In the genomic region with DNA sequence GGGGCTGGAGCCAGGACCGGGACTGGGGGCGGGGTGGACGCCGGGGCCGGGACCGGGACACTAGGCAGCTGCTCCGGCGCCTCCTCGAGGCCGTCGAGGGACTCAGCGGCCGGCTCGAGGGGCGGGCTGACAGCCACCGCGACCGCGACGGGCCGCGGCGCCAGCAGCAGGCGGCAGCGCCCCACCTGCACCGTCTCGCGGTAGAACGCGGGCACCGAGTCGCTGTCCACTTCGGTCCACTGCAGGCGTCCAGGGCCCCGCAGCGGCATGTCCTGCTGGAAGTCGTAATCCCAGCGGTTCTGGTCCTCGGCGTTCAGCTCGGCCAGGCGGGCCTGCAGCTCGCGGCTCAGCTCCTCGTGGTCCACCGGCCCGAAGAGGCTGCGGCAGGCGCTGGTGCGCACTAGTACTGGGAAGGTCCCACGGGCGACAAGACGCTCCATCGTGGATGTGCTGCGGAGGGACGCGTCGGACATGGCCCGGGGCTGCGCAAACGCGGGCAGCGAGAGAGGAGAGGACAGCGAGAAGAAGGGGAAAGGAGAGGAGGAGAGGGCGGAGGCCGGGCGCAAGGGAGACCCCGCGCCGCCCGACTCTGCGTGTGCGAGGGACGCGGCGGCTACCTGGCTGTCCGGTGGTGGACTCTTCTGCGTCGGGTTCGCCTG, we compare ENCODE assay signal across 8 cellular contexts. TPM values are rescaled to one million over a fixed set of nuclear protein-coding genes. Genes with fewer than 3 reads are reported as not detected.
DNase-seq lines count a peak whose midpoint lies in the region; ATAC-seq and TF ChIP-seq lines count a peak whose summit lies in the region.

No MANE protein-coding gene starts in this region.

- no peak overlapping the region; the same call in 1 of the 2 replicates for H4K91ac ChIP-seq in IMR-90 (ENCODE audit: insufficient read depth, low read depth, low read length)

- no peak overlapping the region; a peak in 1 of 4 replicates for H4K8ac ChIP-seq in IMR-90 (ENCODE audit: low read depth in 2 of 2, low read length in 2 of 2)

- dilution Hi-C loops in IMR-90 (cut with HindIII; ENCODE audit: low sequenced_read_pairs, unreplicated experiment): no loop called here

- H3K4me3 Mint-ChIP-seq in activated CD8-positive, alpha-beta T cell treated with anti-CD3 and anti-CD28 coated beads, Interleukin-2, amount 10 ng/mL, durations not matched to agents 7 days and 5 days: peak overlapping the region; percentile 74
- peak overlapping the region; percentile 85 to 93 (median 93) for H3K4me3 Mint-ChIP-seq in nephron

- H3K18ac ChIP-seq in IMR-90 (ENCODE audit: low read depth, low read length): no peak overlapping the region

- H3K4me2 ChIP-seq in IMR-90 (ENCODE audit: low read depth, low read length): peak overlapping the region; percentile 84

- no peak overlapping the region for H3K56ac ChIP-seq in IMR-90 (ENCODE audit: extremely low read depth, insufficient read depth, low read length)

- H3K27me3 Mint-ChIP-seq in activated CD8-positive, alpha-beta T cell treated with anti-CD3 and anti-CD28 coated beads, Interleukin-2, amount 10 ng/mL, durations not matched to agents 7 days and 5 days (ENCODE audit: low read depth): peaks cover 24% of the 10 kb centered on the region
- H3K27me3 Mint-ChIP-seq in nephron (ENCODE audit: low read depth): peaks cover 10% of the 10 kb centered on the region

- H4K5ac ChIP-seq in IMR-90 (ENCODE audit: low read depth, low read length): no peak overlapping the region

- 1% methylated on average over 49 of the region's 80 CpGs; no CpG with 5 or more reads in 1 of the 2 experiments for WGBS in IMR-90 (ENCODE audit: extremely low coverage in 2 of 2, insufficient read length in 1 of 2), 2 experiments

- BruUV-seq in IMR-90 (replicated peaks; lab: Mats Ljungman, UMichigan): no TSS peak

- peak overlapping the region; percentile 64; the same call in 1 of the 2 replicates for H3K4ac ChIP-seq in IMR-90 (ENCODE audit: low read depth, low read length)

- peak; percentile 50 for TF ChIP-seq CTCF in IMR-90 (conservative IDR thresholded peaks at IDR 0.05; ENCODE audit: low read depth, low read length)
- peak in 2 of 3 experiments; percentile 18 to 26 for TF ChIP-seq CTCF in nephron (IDR thresholded peaks at IDR 0.05; ENCODE audit: unreplicated experiment in 3 of 3)

- DNase-seq in NCI-H1417 (lab: John Stamatoyannopoulos, UW) (peak in 2 of 3 experiments; percentile 64 to 71), NCI-H1417 treated with DMSO at 0.1 percent for 48 hours (lab: John Stamatoyannopoulos, UW) (no peak), IMR-90 (peak; percentile 36), fibroblast of the conjunctiva (ENCODE audit: low read depth) (peak; percentile 30)
- DNase-seq in activated CD8-positive, alpha-beta T cell treated with anti-CD3 and anti-CD28 coated beads, Interleukin-2, amount 10 ng/mL, durations not matched to agents 7 days and 5 days: peak; percentile 40

- intact Hi-C loops in IMR-90 (cut with micrococcal nuclease): loop anchor here (2.0 to 5.0 kb wide), 3 partner anchors 58 to 238 kb away; no protein-coding TSS in a partner anchor

- CTCF ChIA-PET in IMR-90 (lab: Yijun Ruan, JAX): interaction anchor here (11.0 kb wide), 1 partner anchor 352 kb away, joined by 116 read pairs; no protein-coding TSS in a partner anchor
- CTCF ChIA-PET in activated CD8-positive, alpha-beta T cell treated with anti-CD3 and anti-CD28 coated beads, Interleukin-2, amount 10 ng/mL, durations not matched to agents 7 days and 5 days (lab: Charles Lee): interaction anchor here (0.9 to 13.7 kb wide), 2 partner anchors 45 to 352 kb away, joined by 3 to 485 read pairs; no protein-coding TSS in a partner anchor

- peak overlapping the region; percentile 56 for H3K14ac ChIP-seq in IMR-90 (replicated peaks; ENCODE audit: low read depth, low read length)

- H3K9me3 ChIP-seq in IMR-90 (ENCODE audit: control insufficient read depth, insufficient read depth, low read length): no peaks in the 10 kb centered on the region

- no peaks in the 10 kb centered on the region; the same call in 1 of the 2 replicates for H3K9me1 ChIP-seq in IMR-90 (ENCODE audit: insufficient read depth, low read length)

- no peak overlapping the region for H2BK120ac ChIP-seq in IMR-90 (ENCODE audit: low read depth, low read length)

- peak overlapping the region; percentile 44 for H3K27ac ChIP-seq in IMR-90 (ENCODE audit: insufficient read depth, low read length)

- H3K27me3 ChIP-seq in IMR-90 (ENCODE audit: control insufficient read depth, insufficient read depth, low read length): no peaks in the 10 kb centered on the region; the same call in 1 of the 2 replicates

- peaks cover 0 to 3% of the 10 kb centered on the region in 2 experiments; a peak in 1 of 4 replicates for H3K79me1 ChIP-seq in IMR-90 (ENCODE audit: low read depth in 1 of 2, low read length in 2 of 2)

- H3K9ac ChIP-seq in IMR-90 (ENCODE audit: low read depth, low read length): peak overlapping the region; percentile 66

- in situ Hi-C loops in IMR-90 (cut with MboI; ENCODE audit: low sequenced_read_pairs): loop anchor here (5.0 to 25.0 kb wide), 2 partner anchors 353 to 698 kb away; no protein-coding TSS in a partner anchor

- no peak overlapping the region for H2BK20ac ChIP-seq in IMR-90 (ENCODE audit: low read depth, low read length)

- H3K4me1 Mint-ChIP-seq in activated CD8-positive, alpha-beta T cell treated with anti-CD3 and anti-CD28 coated beads, Interleukin-2, amount 10 ng/mL, durations not matched to agents 7 days and 5 days (ENCODE audit: low read depth): peaks cover 19% of the 10 kb centered on the region
- peaks cover 47% of the 10 kb centered on the region for H3K4me1 Mint-ChIP-seq in nephron

- peak overlapping the region; percentile 95 for H2AFZ ChIP-seq in IMR-90 (replicated peaks; ENCODE audit: low read length, poor library complexity)

- 0 out of 2 replicates have a peak overlapping the region, but pooled peaks have one; percentile 56 for H2AK5ac ChIP-seq in IMR-90 (ENCODE audit: low read depth, low read length)

- TF ChIP-seq POLR2A in IMR-90 (IDR thresholded peaks at IDR 0.05; ENCODE audit: low read depth, low read length): no peak

- H3K9me3 Mint-ChIP-seq in activated CD8-positive, alpha-beta T cell treated with anti-CD3 and anti-CD28 coated beads, Interleukin-2, amount 10 ng/mL, durations not matched to agents 7 days and 5 days (ENCODE audit: insufficient read depth): no peaks in the 10 kb centered on the region
- no peaks in the 10 kb centered on the region for H3K9me3 Mint-ChIP-seq in nephron

- no peak overlapping the region for H2BK15ac ChIP-seq in IMR-90 (ENCODE audit: low read depth, low read length)

- H2AK9ac ChIP-seq in IMR-90 (replicated peaks; ENCODE audit: low read depth, low read length, poor library complexity): peak overlapping the region; percentile 92

- ATAC-seq in IMR-90 (ENCODE audit: low read depth): peak; percentile 37
- peak; percentile 14 for ATAC-seq in activated CD8-positive, alpha-beta T cell treated with anti-CD3 and anti-CD28 coated beads, Interleukin-2, amount 10 ng/mL, durations not matched to agents 7 days and 5 days
- ATAC-seq in HG02798 (IDR thresholded peaks at IDR 0.05; ENCODE audit: poor library complexity, unreplicated experiment): no peak
- ATAC-seq in GM21526 (IDR thresholded peaks at IDR 0.05; ENCODE audit: low FRiP score, unreplicated experiment): no peak

- H3K36me3 ChIP-seq in IMR-90 (ENCODE audit: control insufficient read depth, insufficient read depth, low read length): peaks cover 3% of the 10 kb centered on the region; the same call in 1 of the 2 replicates

- peak overlapping the region; percentile 70 for H3K4me3 ChIP-seq in IMR-90 (ENCODE audit: insufficient read depth, low read depth, low read length)

- TF ChIP-seq RAD21 in IMR-90 (IDR thresholded peaks at IDR 0.05; ENCODE audit: low read length): peak; percentile 58

- peaks cover 8% of the 10 kb centered on the region for H3K4me1 ChIP-seq in IMR-90 (ENCODE audit: control insufficient read depth, insufficient read depth, low read length)

- no peak overlapping the region for H3K27ac Mint-ChIP-seq in activated CD8-positive, alpha-beta T cell treated with anti-CD3 and anti-CD28 coated beads, Interleukin-2, amount 10 ng/mL, durations not matched to agents 7 days and 5 days
- H3K27ac Mint-ChIP-seq in nephron: peak overlapping the region in 2 of 3 experiments; percentile 47 to 88

- H2BK5ac ChIP-seq in IMR-90 (ENCODE audit: low read depth, low read length, poor library complexity, severe bottlenecking): peak overlapping the region; percentile 14

- POLR2A ChIA-PET in IMR-90 (lab: Charles Lee; ENCODE audit: unreplicated experiment): interaction anchor here (1.0 kb wide), 1 partner anchor 351 kb away, joined by 4 read pairs; no protein-coding TSS in a partner anchor
- POLR2A ChIA-PET in activated CD8-positive, alpha-beta T cell treated with anti-CD3 and anti-CD28 coated beads, Interleukin-2, amount 10 ng/mL, durations not matched to agents 7 days and 5 days (lab: Charles Lee): interaction anchor here (0.5 kb wide), 1 partner anchor 1020 kb away, joined by 4 read pairs; no protein-coding TSS in a partner anchor

- H3K36me3 Mint-ChIP-seq in activated CD8-positive, alpha-beta T cell treated with anti-CD3 and anti-CD28 coated beads, Interleukin-2, amount 10 ng/mL, durations not matched to agents 7 days and 5 days (ENCODE audit: low read depth): no peaks in the 10 kb centered on the region
- H3K36me3 Mint-ChIP-seq in nephron (ENCODE audit: low read depth): peaks cover 14% of the 10 kb centered on the region

- peak overlapping the region; percentile 86 for H3K23ac ChIP-seq in IMR-90 (ENCODE audit: low read depth, low read length)

- peaks cover 12% of the 10 kb centered on the region for H4K20me1 ChIP-seq in IMR-90 (ENCODE audit: insufficient read depth, low read length)

TF ChIP-seq in IMR-90, 13 proteins besides CTCF, POLR2A, EP300 and RAD21 (continues in another document):
- TF ChIP-seq CHD1 (IDR thresholded peaks at IDR 0.05; ENCODE audit: low read depth, low read length) (no peak), BHLHE40 (IDR thresholded peaks at IDR 0.05; ENCODE audit: low read depth, low read length) (no peak), MAZ (IDR thresholded peaks at IDR 0.05; ENCODE audit: borderline replicate concordance, low read depth, low read length) (0 out of 2 replicates have a peak, but pooled peaks have one; percentile 23), RCOR1 (IDR thresholded peaks at IDR 0.05; ENCODE audit: insufficient replicate concordance, low read length) (no peak)

RNA-seq across cellular contexts. Expression of a gene that starts 0.4 kb away (rescaled TPM):
- total RNA-seq in IMR-90 (2012; rRNA removed): 1.6 and 2.2 TPM in 2 replicates
- polyA plus RNA-seq in IMR-90 (2012; rRNA removed): 3.0 and 3.7 TPM in 2 replicates
- polyA plus RNA-seq in IMR-90 (2012; cell fraction: cytosol; rRNA removed): 3.6 and 6.4 TPM in 2 replicates
- 5.3 and 8.9 TPM in 2 replicates for polyA plus RNA-seq in IMR-90 (2012; cell fraction: nucleus; rRNA removed; ENCODE audit: low replicate concordance)
- total RNA-seq in activated CD8-positive, alpha-beta T cell treated with anti-CD3 and anti-CD28 coated beads, Interleukin-2, amount 10 ng/mL, durations not matched to agents 7 days and 5 days: under 1 TPM; 0.21 to 0.32 TPM

RNA-seq across cellular contexts. Expression of a gene that starts 44.1 kb away (rescaled TPM):
- total RNA-seq in IMR-90 (2012; rRNA removed): 3.8 and 4.4 TPM in 2 replicates
- polyA plus RNA-seq in IMR-90 (2012; rRNA removed): 89.0 and 154 TPM in 2 replicates
- 190 and 339 TPM in 2 replicates for polyA plus RNA-seq in IMR-90 (2012; cell fraction: cytosol; rRNA removed)
- polyA plus RNA-seq in IMR-90 (2012; cell fraction: nucleus; rRNA removed; ENCODE audit: low replicate concordance): 56.3 and 191 TPM in 2 replicates
- total RNA-seq in activated CD8-positive, alpha-beta T cell treated with anti-CD3 and anti-CD28 coated beads, Interleukin-2, amount 10 ng/mL, durations not matched to agents 7 days and 5 days: 1 to 10 TPM; 1.3 to 2.6 TPM

Comparison
In these comparisons a context has a peak if more than half of its experiments do, and no peak if none do; other contexts are left out.
1. ATAC-seq: peak in IMR-90 (single experiment) and activated CD8-positive, alpha-beta T cell treated with anti-CD3 and anti-CD28 coated beads, Interleukin-2, amount 10 ng/mL, durations not matched to agents 7 days and 5 days (single experiment); none in HG02798 (single experiment) and GM21526 (single experiment).